ENCODE assay signal across 2 cellular contexts in the genomic region with DNA sequence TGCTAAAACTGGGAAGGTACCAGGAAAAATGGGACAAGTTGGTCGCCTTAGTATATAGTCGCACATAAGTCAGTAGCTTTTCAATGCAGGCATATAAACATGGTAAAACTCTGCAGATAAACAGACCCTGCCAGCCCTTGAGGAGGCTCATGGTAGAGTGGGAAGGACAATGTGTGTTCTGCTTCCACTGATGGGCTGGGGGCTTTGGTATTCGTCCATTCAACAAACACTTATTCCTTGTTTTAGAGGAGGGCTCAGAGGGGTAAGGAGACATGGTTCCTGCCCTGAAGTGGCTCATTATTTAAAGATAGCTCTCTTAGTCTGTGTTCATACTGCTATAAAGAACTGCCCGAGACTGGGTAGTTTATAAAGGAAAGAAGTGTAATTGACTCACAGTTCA. TPM values are rescaled to one million over a fixed set of nuclear protein-coding genes. Genes with fewer than 3 reads are reported as not detected.
"Had no signal": no experiment of that assay in that cellular context is flagged by ENCODE, and none has a peak within 500 bp of the region (broad histone marks: within the 10 kb centered on the region; RNA-seq: fewer than 3 reads in every experiment).

No MANE protein-coding gene starts in this region.

RNA-seq across cellular contexts. Expression of gene CELA3A, which starts 11.3 kb away (rescaled TPM):
- total RNA-seq: G401 had no signal
- polyA plus RNA-seq: GM12878 had no signal

RNA-seq across cellular contexts. Expression of gene CELA3B, which starts 35.9 kb away (rescaled TPM):
- total RNA-seq: G401 had no signal
- polyA plus RNA-seq: GM12878 had no signal
